Comparison of ENCODE assay signal across 8 cellular contexts in genomic region chr3:195558602-195559001, GRCh38. TPM values are rescaled to one million over a fixed set of nuclear protein-coding genes. Genes with fewer than 3 reads are reported as not detected.
DNase-seq lines count a peak whose midpoint lies in the region; ATAC-seq and TF ChIP-seq lines count a peak whose summit lies in the region.

No MANE protein-coding gene starts in this region.

- H3K36me3 Mint-ChIP-seq in T-cell, result no peaks in the 10 kb centered on the region

- H3K27ac ChIP-seq in heart left ventricle, result no peak overlapping the region
- no peak overlapping the region for H3K27ac ChIP-seq in right atrium auricular region
- H3K27ac ChIP-seq in ovary, result no peak overlapping the region

- POLR2A ChIA-PET in T-cell (lab: Charles Lee), result no interaction called here

- TF ChIP-seq POLR2A in heart left ventricle (IDR thresholded peaks at IDR 0.05) (no peak), ovary (IDR thresholded peaks at IDR 0.05) (no peak)

- H3K4me3 Mint-ChIP-seq in T-cell, result no peak overlapping the region

- no peak for DNase-seq in heart left ventricle
- no peak for DNase-seq in right atrium auricular region (ENCODE audit: low spot score)
- DNase-seq in NCI-H1436 (lab: John Stamatoyannopoulos, UW), result peak; percentile 77
- DNase-seq in T-cell, result peak in 18 of 34 experiments; percentile 17 to 58 (median 37)
- DNase-seq in iPS-NIHi7 (ENCODE audit: extremely low spot score), result peak; percentile 44
- no peak for DNase-seq in ovary
- DNase-seq in T1000 (lab: John Stamatoyannopoulos, UW), result no peak
- DNase-seq in stimulated activated CD4-positive, alpha-beta T cell treated with anti-CD3 and anti-CD28 coated beads, Interleukin-1b, Interleukin-23, amount 100 ng/mL, for 48 hours, result no peak

- no peaks in the 10 kb centered on the region for H3K27me3 ChIP-seq in heart left ventricle
- no peaks in the 10 kb centered on the region for H3K27me3 ChIP-seq in right atrium auricular region
- no peaks in the 10 kb centered on the region for H3K27me3 ChIP-seq in ovary

- H3K4me1 ChIP-seq in heart left ventricle (peaks cover 0 to 10% (median 0%) of the 10 kb centered on the region in 12 donors), right atrium auricular region (no peaks in the 10 kb centered on the region), ovary (ENCODE audit: insufficient read depth) (peaks cover 2% of the 10 kb centered on the region)

- intact Hi-C loops in heart left ventricle (cut with DNase I), result no loop called here
- intact Hi-C loops in ovary (cut with DNase I), result no loop called here

- CTCF ChIA-PET in T-cell (lab: Charles Lee), result interaction anchor here in 1 of 2 donors (1.0 kb wide), 1 partner anchor 8 kb away, joined by 5 read pairs; no protein-coding TSS in a partner anchor

- no peaks in the 10 kb centered on the region for H3K27me3 Mint-ChIP-seq in T-cell

- TF ChIP-seq CTCF in heart left ventricle (IDR thresholded peaks at IDR 0.05) (peak in 10 of 12 donors; percentile 14 to 64 (median 48)), right atrium auricular region (IDR thresholded peaks at IDR 0.05) (peak in 1 of 2 donors; percentile 54), ovary (IDR thresholded peaks at IDR 0.05) (peak in 1 of 3 donors; percentile 11)

- H3K9me3 ChIP-seq in heart left ventricle, result no peaks in the 10 kb centered on the region
- no peaks in the 10 kb centered on the region for H3K9me3 ChIP-seq in right atrium auricular region
- H3K9me3 ChIP-seq in ovary, result no peaks in the 10 kb centered on the region

- WGBS in heart left ventricle, 4 donors, result 37 to 50% (median 43%) methylated on average over 3 of the region's 3 CpGs
- WGBS in ovary, 3 donors, result 52 to 64% (median 59%) methylated on average over 3 of the region's 3 CpGs

- H3K4me1 Mint-ChIP-seq in T-cell, result peaks cover 28 to 36% (median 35%) of the 10 kb centered on the region in 3 donors

- H3K27ac Mint-ChIP-seq in T-cell, result peak overlapping the region; percentile 20 to 64

- no peak overlapping the region for H3K4me3 ChIP-seq in heart left ventricle
- H3K4me3 ChIP-seq in right atrium auricular region, result no peak overlapping the region
- H3K4me3 ChIP-seq in ovary, result no peak overlapping the region

- peak; percentile 34 to 65 (median 60) for ATAC-seq in heart left ventricle
- peak; percentile 71 to 81 (median 74) for ATAC-seq in T-cell (replicated peaks in 1 of 4)

- H3K36me3 ChIP-seq in heart left ventricle (no peaks in the 10 kb centered on the region), right atrium auricular region (no peaks in the 10 kb centered on the region), ovary (no peaks in the 10 kb centered on the region)

- TF ChIP-seq EP300 in ovary (IDR thresholded peaks at IDR 0.05), result no peak

- H3K9me3 Mint-ChIP-seq in T-cell, result no peaks in the 10 kb centered on the region

RNA-seq across cellular contexts. Expression of gene PPP1R2, which starts 15.5 kb away (rescaled TPM):
- 10 to 100 TPM; 35.1 to 63.6 (median 44.0) TPM for total RNA-seq in heart left ventricle
- 10 to 100 TPM; 16.8 to 42.6 TPM for polyA plus RNA-seq in heart left ventricle
- 10 to 100 TPM; 43.4 to 49.4 TPM for total RNA-seq in right atrium auricular region
- 100 to 1,000 TPM; 113 to 154 (median 123) TPM for total RNA-seq in T-cell
- total RNA-seq in ovary, result 10 to 100 TPM; 31.5 to 50.2 (median 40.6) TPM
- 10 to 100 TPM; 22.5 to 47.3 TPM for polyA plus RNA-seq in ovary

RNA-seq across cellular contexts. Expression of gene APOD, which starts 25.1 kb away (rescaled TPM):
- total RNA-seq in heart left ventricle (1,000 to 10,000 TPM in 1 of 9 donors, 100 to 1,000 TPM in 8; 109 to 1,096 (median 214) TPM), right atrium auricular region (10 to 100 TPM; 79.6 to 93.2 TPM), T-cell (under 1 TPM in 1 of 5 donors, not detected in 4; 0.55 TPM), ovary (100 to 1,000 TPM in 3 of 7 donors, 10 to 100 TPM in 4; 38.0 to 191 (median 98.7) TPM)
- polyA plus RNA-seq in heart left ventricle (100 to 1,000 TPM; 101 to 263 TPM), ovary (100 to 1,000 TPM; 161 to 748 TPM)

Comparison
In these comparisons a context has a peak if more than half of its experiments do, and no peak if none do; other contexts are left out.
1. DNase-seq: peak in NCI-H1436 (single experiment), T-cell (18 of 34) and iPS-NIHi7 (single experiment); none in heart left ventricle (0 of 5), right atrium auricular region (single experiment), ovary (0 of 5), T1000 (single experiment) and stimulated activated CD4-positive, alpha-beta T cell treated with anti-CD3 and anti-CD28 coated beads, Interleukin-1b, Interleukin-23, amount 100 ng/mL, for 48 hours (single experiment).
2. RNA of gene APOD, which starts 25.1 kb away (total RNA-seq): 109 to 1,096 TPM in heart left ventricle, 38.0 to 191 TPM in ovary and 79.6 to 93.2 TPM in right atrium auricular region; 0.55 TPM in T-cell; every median in the first group is over 10 times any median in the second.